Comparison of ENCODE assay signal across 29 cellular contexts in the genomic region with DNA sequence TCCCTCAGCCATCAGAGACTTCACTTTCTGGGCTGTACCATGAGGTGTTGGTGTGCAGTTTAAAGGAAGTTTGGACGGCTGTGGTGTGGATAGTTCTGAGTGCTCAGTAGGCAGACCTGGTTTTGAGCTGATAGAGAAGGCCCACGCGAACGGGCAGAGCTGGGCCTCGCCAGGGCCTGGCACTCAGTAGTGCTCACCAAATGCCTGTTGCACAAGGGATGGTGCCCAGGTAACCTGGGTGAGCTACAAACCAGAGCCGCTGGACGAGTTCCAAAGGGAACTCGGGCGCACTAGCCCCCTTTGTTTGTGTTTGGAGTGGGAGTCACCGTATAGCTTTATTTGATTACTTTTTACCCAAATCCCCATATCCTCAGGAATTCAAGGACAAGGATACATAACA.
"Had no signal": no experiment of that assay in that cellular context is flagged by ENCODE, and none has a peak within 500 bp of the region (broad histone marks: within the 10 kb centered on the region; RNA-seq: fewer than 3 reads in every experiment).

No MANE protein-coding gene starts in this region.

- H3K27ac Mint-ChIP-seq: activated B cell treated with CpG ODN at 0.5 μM for 24 hours; activated CD4-positive, alpha-beta memory T cell treated with anti-CD3 and anti-CD28 coated beads for 36 hours; activated naive CD4-positive, alpha-beta T cell treated with anti-CD3 and anti-CD28 coated beads, Interleukin-2, amount 10 ng/mL, durations not matched to agents 7 days and 5 days; activated naive CD8-positive, alpha-beta T cell; activated naive CD8-positive, alpha-beta T cell treated with anti-CD3 and anti-CD28 coated beads, Interleukin-2, amount 50 U/mL, for 24 hours had no signal

- H3K9me3 Mint-ChIP-seq: activated CD4-positive, alpha-beta memory T cell treated with anti-CD3 and anti-CD28 coated beads for 36 hours; activated naive CD4-positive, alpha-beta T cell treated with anti-CD3 and anti-CD28 coated beads, Interleukin-2, amount 10 ng/mL, durations not matched to agents 7 days and 5 days had no signal

- H3K27ac ChIP-seq: brain microvascular endothelial cell, KMS-11, SJSA1, VCaP had no signal

- H3K4me1 ChIP-seq: SJSA1 had no signal

- DNase-seq: activated B cell treated with CpG ODN at 0.5 μM for 24 hours; activated CD4-positive, alpha-beta memory T cell treated with anti-CD3 and anti-CD28 coated beads for 36 hours; activated CD4-positive, alpha-beta T cell treated with anti-CD3 and anti-CD28 coated beads for 4 hours; activated CD4-positive, alpha-beta T cell treated with anti-CD3 and anti-CD28 coated beads, Interleukin-2, amount 50 U/mL, for 1 hour; activated CD4-positive, CD25-positive, alpha-beta regulatory T cell treated with anti-CD3 and anti-CD28 coated beads, Interleukin-2, amount 50 U/mL, for 72 hours; activated CD8-positive, alpha-beta memory T cell treated with anti-CD3 and anti-CD28 coated beads, Interleukin-2, amount 50 U/mL, for 4 hours; activated effector memory CD4-positive, alpha-beta T cell treated with Interleukin-2 at 50 U/mL for 16 hours; activated naive CD4-positive, alpha-beta T cell treated with anti-CD3 and anti-CD28 coated beads, Interleukin-2, amount 10 ng/mL, durations not matched to agents 7 days and 5 days; activated naive CD8-positive, alpha-beta T cell treated with anti-CD3 and anti-CD28 coated beads, Interleukin-2, amount 50 U/mL, for 24 hours; activated T-cell treated with anti-CD3 and anti-CD28 coated beads, Interleukin-2, amount 50 U/mL, for 48 hours; brain microvascular endothelial cell; NCI-H1092 treated with DMSO at 0.1 percent for 48 hours; NCI-H1417 treated with DMSO at 0.1 percent for 48 hours; NCI-H187 treated with DMSO at 0.1 percent for 48 hours; NCI-H2081; NCI-H226; NCI-H446 treated with DMSO at 0.1 percent for 48 hours; NCI-H524; NCI-H69; SHP77 treated with DMSO at 0.1 percent for 48 hours; SK-N-SH; T-helper 1 cell; T-helper 2 cell; T-helper 9 cell had no signal

- H3K27me3 ChIP-seq: brain microvascular endothelial cell, SJSA1 had no signal

- H3K36me3 Mint-ChIP-seq: activated CD4-positive, alpha-beta memory T cell treated with anti-CD3 and anti-CD28 coated beads for 36 hours; activated naive CD4-positive, alpha-beta T cell treated with anti-CD3 and anti-CD28 coated beads, Interleukin-2, amount 10 ng/mL, durations not matched to agents 7 days and 5 days had no signal

- H3K27me3 Mint-ChIP-seq: activated B cell treated with CpG ODN at 0.5 μM for 24 hours; activated CD4-positive, alpha-beta memory T cell treated with anti-CD3 and anti-CD28 coated beads for 36 hours; activated naive CD8-positive, alpha-beta T cell; activated naive CD8-positive, alpha-beta T cell treated with anti-CD3 and anti-CD28 coated beads, Interleukin-2, amount 50 U/mL, for 24 hours had no signal

- ATAC-seq: activated naive CD8-positive, alpha-beta T cell treated with anti-CD3 and anti-CD28 coated beads, Interleukin-2, amount 50 U/mL, for 24 hours; Panc1 had no signal

- H3K9me3 ChIP-seq: SK-N-SH had no signal

- H3K36me3 ChIP-seq: brain microvascular endothelial cell, SJSA1 had no signal

- H3K4me3 Mint-ChIP-seq: activated B cell treated with CpG ODN at 0.5 μM for 24 hours; activated CD4-positive, alpha-beta memory T cell treated with anti-CD3 and anti-CD28 coated beads for 36 hours; activated naive CD4-positive, alpha-beta T cell treated with anti-CD3 and anti-CD28 coated beads, Interleukin-2, amount 10 ng/mL, durations not matched to agents 7 days and 5 days; activated naive CD8-positive, alpha-beta T cell; activated naive CD8-positive, alpha-beta T cell treated with anti-CD3 and anti-CD28 coated beads, Interleukin-2, amount 50 U/mL, for 24 hours had no signal

- H3K4me1 Mint-ChIP-seq: activated naive CD4-positive, alpha-beta T cell treated with anti-CD3 and anti-CD28 coated beads, Interleukin-2, amount 10 ng/mL, durations not matched to agents 7 days and 5 days; activated naive CD8-positive, alpha-beta T cell treated with anti-CD3 and anti-CD28 coated beads, Interleukin-2, amount 50 U/mL, for 24 hours had no signal

- H3K4me3 ChIP-seq: SJSA1 had no signal
